In the genomic region with DNA sequence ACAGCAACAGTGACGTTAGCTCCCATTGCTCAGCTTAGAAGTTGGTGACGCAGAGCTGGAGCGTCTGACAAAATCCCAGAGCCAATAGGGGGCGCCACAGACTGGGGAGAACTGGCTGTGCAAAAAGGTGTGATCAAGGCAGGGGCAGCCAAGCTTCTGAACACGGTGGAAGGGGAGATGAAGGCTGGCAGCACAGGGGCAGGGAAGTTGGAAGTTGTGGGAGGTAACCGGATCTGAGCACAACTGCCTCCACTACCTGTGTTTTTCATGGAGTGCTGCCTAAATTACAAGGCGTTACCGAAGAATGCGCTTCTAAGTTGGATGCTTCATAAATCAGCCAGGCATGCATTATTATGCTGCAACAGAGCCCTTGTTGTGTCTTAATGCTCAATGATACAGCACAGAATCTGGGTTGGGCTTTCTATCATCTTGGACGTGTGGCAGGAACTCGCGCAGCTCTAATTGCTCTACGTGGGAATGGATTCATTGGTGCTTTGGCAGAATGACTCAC, we compare ENCODE assay signal across 10 cellular contexts.
DNase-seq lines count a peak whose midpoint lies in the region; ATAC-seq, FAIRE-seq and TF ChIP-seq lines count a peak whose summit lies in the region.
"Had no signal": no experiment of that assay in that cellular context is flagged by ENCODE, and none has a peak within 500 bp of the region (broad histone marks: within the 10 kb centered on the region; RNA-seq: fewer than 3 reads in every experiment).

No MANE protein-coding gene starts in this region.

- intact Hi-C loops in K562 (cut with micrococcal nuclease): no loop called here
- intact Hi-C loops in mucosa of descending colon (cut with DNase I, micrococcal nuclease): no loop called here

- H3K9me1 ChIP-seq in K562 (ENCODE audit: control insufficient read depth, insufficient read depth, low read length): no peaks in the 10 kb centered on the region

- 4% methylated on average over 9 of the region's 13 CpGs for WGBS in K562 (ENCODE audit: insufficient coverage, low coverage, missing lambda C conversion rate)

- no TSS peak for BruUV-seq in K562 (replicated peaks; lab: Mats Ljungman, UMichigan)

- in situ Hi-C loops in K562 (cut with MboI): no loop called here

- no peaks in the 10 kb centered on the region for H3K79me2 ChIP-seq in K562 (ENCODE audit: control insufficient read depth, insufficient read depth, low read length)

- TF ChIP-seq CTCF in K562 (IDR thresholded peaks at IDR 0.05 in 2 of 3, conservative IDR thresholded peaks at IDR 0.05 in 1 of 3; ENCODE audit: insufficient read depth in 2 of 3, low read depth in 1 of 3, low read length in 3 of 3): peak; percentile 40 to 59 (median 45)
- TF ChIP-seq CTCF in mucosa of descending colon (IDR thresholded peaks at IDR 0.05): no peak

- peak in 1 of 2 experiments; percentile 31; a peak in 1 of 4 replicates for TF ChIP-seq RAD21 in K562 (CRISPR knock-in tag; conservative IDR thresholded peaks at IDR 0.05 in 1 of 2, IDR thresholded peaks at IDR 0.05 in 1 of 2)

- H3K4me1 ChIP-seq in K562 (replicated peaks in 1 of 2; ENCODE audit: control insufficient read depth in 2 of 2, insufficient read depth in 2 of 2, low read length in 2 of 2) (no peaks in the 10 kb centered on the region), mucosa of descending colon (ENCODE audit: low read depth) (no peaks in the 10 kb centered on the region)
- H3K4me1 ChIP-seq: pancreas had no signal

- no peaks in the 10 kb centered on the region for H3K27me3 ChIP-seq in K562 (ENCODE audit: control insufficient read depth in 2 of 2, insufficient read depth in 2 of 2, low read length in 2 of 2)
- H3K27me3 ChIP-seq: BLaER1 treated with 17β-estradiol and CSF1 and Interleukin-3, amounts not matched to agents 10 nM and 100 nM; pancreas had no signal

- CTCF ChIA-PET in K562 (lab: Yijun Ruan, JAX; ENCODE audit: low intra/inter-chr PET ratio): no interaction called here

- no peak overlapping the region for H3K4me2 ChIP-seq in K562 (ENCODE audit: insufficient read depth, low read length)
- H3K4me2 ChIP-seq: BLaER1 treated with 17β-estradiol and CSF1 and Interleukin-3, amounts not matched to agents 10 nM and 100 nM had no signal

- ATAC-seq in K562 (peak; percentile 84), mucosa of descending colon (peak; percentile 21), GM19023 (IDR thresholded peaks at IDR 0.05; ENCODE audit: unreplicated experiment) (no peak)

- H2AFZ ChIP-seq in K562 (ENCODE audit: low read depth, low read length): no peak overlapping the region

- H4K20me1 ChIP-seq in K562 (replicated peaks; ENCODE audit: control insufficient read depth, insufficient read depth, low read length): no peaks in the 10 kb centered on the region
- H4K20me1 ChIP-seq: BLaER1 treated with 17β-estradiol and CSF1 and Interleukin-3, amounts not matched to agents 10 nM and 100 nM had no signal

- TF ChIP-seq POLR2A in K562 (conservative IDR thresholded peaks at IDR 0.05): no peak

- H3K9ac ChIP-seq in K562 (ENCODE audit: insufficient read depth in 1 of 2, low read depth in 2 of 2, low read length in 2 of 2): no peak overlapping the region
- H3K9ac ChIP-seq: BLaER1 treated with 17β-estradiol and CSF1 and Interleukin-3, amounts not matched to agents 10 nM and 100 nM had no signal

- TF ChIP-seq EP300 in K562 (IDR thresholded peaks at IDR 0.05; ENCODE audit: low read length): no peak

- no peak overlapping the region for H3K4me3 ChIP-seq in K562
- H3K4me3 ChIP-seq in mucosa of descending colon: no peak overlapping the region
- H3K4me3 ChIP-seq: BLaER1 treated with 17β-estradiol and CSF1 and Interleukin-3, amounts not matched to agents 10 nM and 100 nM; pancreas had no signal

- no peaks in the 10 kb centered on the region for H3K9me3 ChIP-seq in K562 (replicated peaks; ENCODE audit: control insufficient read depth, insufficient read depth, low read depth, low read length)
- no peaks in the 10 kb centered on the region for H3K9me3 ChIP-seq in mucosa of descending colon
- H3K9me3 ChIP-seq: pancreas had no signal

- no peak overlapping the region for H3K27ac ChIP-seq in K562 (ENCODE audit: extremely low read depth, low read depth, low read length)
- H3K27ac ChIP-seq: BLaER1 treated with 17β-estradiol and CSF1 and Interleukin-3, amounts not matched to agents 10 nM and 100 nM; pancreas had no signal

- peak; percentile 14 to 47 (median 41) for DNase-seq in NCI-H1417 (lab: John Stamatoyannopoulos, UW)
- no peak for DNase-seq in NCI-H1417 treated with DMSO at 0.1 percent for 48 hours (lab: John Stamatoyannopoulos, UW)
- DNase-seq in MV-4-11 (lab: John Stamatoyannopoulos, UW): peak; percentile 4
- peak; percentile 6 to 37 (median 13) for DNase-seq in K562 (ENCODE audit: extremely low read depth in 1 of 4, low spot score in 3 of 4)
- peak in 2 of 3 donors; percentile 8 to 26 for DNase-seq in mucosa of descending colon
- no peak for DNase-seq in LoVo (ENCODE audit: low spot score)
- DNase-seq in middle frontal gyrus (ENCODE audit: extremely low spot score, low spot score): no peak

- H3K36me3 ChIP-seq in K562 (ENCODE audit: control insufficient read depth, insufficient read depth, low read length) (no peaks in the 10 kb centered on the region), mucosa of descending colon (ENCODE audit: low read depth) (no peaks in the 10 kb centered on the region)
- H3K36me3 ChIP-seq: BLaER1 treated with 17β-estradiol and CSF1 and Interleukin-3, amounts not matched to agents 10 nM and 100 nM; pancreas had no signal

- FAIRE-seq in K562 (lab: Jason Lieb, UNC): no peak
- FAIRE-seq: pancreas had no signal

- POLR2A ChIA-PET in K562 (lab: Yijun Ruan, JAX): no interaction called here

TF ChIP-seq in K562, 482 proteins besides CTCF, POLR2A, EP300 and RAD21:
- TF ChIP-seq, protein P1, sequence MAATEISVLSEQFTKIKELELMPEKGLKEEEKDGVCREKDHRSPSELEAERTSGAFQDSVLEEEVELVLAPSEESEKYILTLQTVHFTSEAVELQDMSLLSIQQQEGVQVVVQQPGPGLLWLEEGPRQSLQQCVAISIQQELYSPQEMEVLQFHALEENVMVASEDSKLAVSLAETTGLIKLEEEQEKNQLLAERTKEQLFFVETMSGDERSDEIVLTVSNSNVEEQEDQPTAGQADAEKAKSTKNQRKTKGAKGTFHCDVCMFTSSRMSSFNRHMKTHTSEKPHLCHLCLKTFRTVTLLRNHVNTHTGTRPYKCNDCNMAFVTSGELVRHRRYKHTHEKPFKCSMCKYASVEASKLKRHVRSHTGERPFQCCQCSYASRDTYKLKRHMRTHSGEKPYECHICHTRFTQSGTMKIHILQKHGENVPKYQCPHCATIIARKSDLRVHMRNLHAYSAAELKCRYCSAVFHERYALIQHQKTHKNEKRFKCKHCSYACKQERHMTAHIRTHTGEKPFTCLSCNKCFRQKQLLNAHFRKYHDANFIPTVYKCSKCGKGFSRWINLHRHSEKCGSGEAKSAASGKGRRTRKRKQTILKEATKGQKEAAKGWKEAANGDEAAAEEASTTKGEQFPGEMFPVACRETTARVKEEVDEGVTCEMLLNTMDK (IDR thresholded peaks at IDR 0.05; ENCODE audit: borderline replicate concordance, insufficient read depth, low read depth, low read length, poor library complexity, severe bottlenecking): peak; percentile 39
- TF ChIP-seq, protein P2, sequence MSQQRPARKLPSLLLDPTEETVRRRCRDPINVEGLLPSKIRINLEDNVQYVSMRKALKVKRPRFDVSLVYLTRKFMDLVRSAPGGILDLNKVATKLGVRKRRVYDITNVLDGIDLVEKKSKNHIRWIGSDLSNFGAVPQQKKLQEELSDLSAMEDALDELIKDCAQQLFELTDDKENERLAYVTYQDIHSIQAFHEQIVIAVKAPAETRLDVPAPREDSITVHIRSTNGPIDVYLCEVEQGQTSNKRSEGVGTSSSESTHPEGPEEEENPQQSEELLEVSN (IDR thresholded peaks at IDR 0.05; ENCODE audit: borderline replicate concordance in 1 of 2, extremely low read depth in 1 of 2, insufficient read depth in 1 of 2, insufficient read length in 1 of 2, low read depth in 1 of 2, low read length in 1 of 2, poor library complexity in 1 of 2, severe bottlenecking in 1 of 2): peak in 1 of 2 experiments; percentile 12
- TF ChIP-seq CREM (IDR thresholded peaks at IDR 0.05; ENCODE audit: low read depth): peak; percentile 31; the same call in 1 of the 2 replicates
- no peak for TF ChIP-seq ATF1 (CRISPR knock-in tag; IDR thresholded peaks at IDR 0.05)
- peak; percentile 25; the same call in 1 of the 2 replicates for TF ChIP-seq ATF1 (tag; IDR thresholded peaks at IDR 0.05)
- TF ChIP-seq CHD4 (IDR thresholded peaks at IDR 0.05; ENCODE audit: insufficient read depth, insufficient replicate concordance, low read depth, low read length, poor library complexity, severe bottlenecking): no peak
- TF ChIP-seq, protein P3, sequence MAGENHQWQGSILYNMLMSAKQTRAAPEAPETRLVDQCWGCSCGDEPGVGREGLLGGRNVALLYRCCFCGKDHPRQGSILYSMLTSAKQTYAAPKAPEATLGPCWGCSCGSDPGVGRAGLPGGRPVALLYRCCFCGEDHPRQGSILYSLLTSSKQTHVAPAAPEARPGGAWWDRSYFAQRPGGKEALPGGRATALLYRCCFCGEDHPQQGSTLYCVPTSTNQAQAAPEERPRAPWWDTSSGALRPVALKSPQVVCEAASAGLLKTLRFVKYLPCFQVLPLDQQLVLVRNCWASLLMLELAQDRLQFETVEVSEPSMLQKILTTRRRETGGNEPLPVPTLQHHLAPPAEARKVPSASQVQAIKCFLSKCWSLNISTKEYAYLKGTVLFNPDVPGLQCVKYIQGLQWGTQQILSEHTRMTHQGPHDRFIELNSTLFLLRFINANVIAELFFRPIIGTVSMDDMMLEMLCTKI (IDR thresholded peaks at IDR 0.05; ENCODE audit: partially characterized antibody): no peak

Comparison
In these comparisons a context has a peak if more than half of its experiments do, and no peak if none do; other contexts are left out.
1. DNase-seq: peak in NCI-H1417 (3 of 3), MV-4-11 (single experiment), K562 (4 of 4) and mucosa of descending colon (2 of 3); none in NCI-H1417 treated with DMSO at 0.1 percent for 48 hours (single experiment), LoVo (single experiment) and middle frontal gyrus (single experiment).